ENCODE assay signal across 5 cellular contexts in the genomic region with DNA sequence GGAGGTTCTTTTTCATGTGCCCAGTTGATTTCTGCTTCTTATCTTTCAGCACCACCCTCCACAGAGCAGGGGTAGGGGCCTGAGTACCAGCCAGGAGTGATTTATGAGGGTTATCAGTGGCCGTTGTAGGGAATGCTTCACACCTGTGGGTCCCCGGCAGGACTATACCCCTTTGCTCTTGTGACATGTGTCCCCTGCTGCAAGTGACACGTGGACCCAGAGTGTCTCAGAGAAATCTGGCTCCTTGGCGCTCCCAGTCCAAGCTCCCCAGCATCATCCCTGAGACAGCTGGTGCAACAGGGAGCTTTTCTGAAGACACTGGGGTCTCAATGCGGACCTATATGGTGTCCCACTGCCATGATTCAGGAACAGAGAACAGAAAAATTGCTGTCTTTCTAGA.
"Had no signal": no experiment of that assay in that cellular context is flagged by ENCODE, and none has a peak within 500 bp of the region (broad histone marks: within the 10 kb centered on the region; RNA-seq: fewer than 3 reads in every experiment).

No MANE protein-coding gene starts in this region.

- ATAC-seq: GM23338 had no signal

- DNase-seq: H9, HCEC 1CT, IMR-90, KBM-7 had no signal

- H3K4me3 ChIP-seq: GM23338 had no signal
